22 cellular contexts compared by ENCODE assay signal in the genomic region with DNA sequence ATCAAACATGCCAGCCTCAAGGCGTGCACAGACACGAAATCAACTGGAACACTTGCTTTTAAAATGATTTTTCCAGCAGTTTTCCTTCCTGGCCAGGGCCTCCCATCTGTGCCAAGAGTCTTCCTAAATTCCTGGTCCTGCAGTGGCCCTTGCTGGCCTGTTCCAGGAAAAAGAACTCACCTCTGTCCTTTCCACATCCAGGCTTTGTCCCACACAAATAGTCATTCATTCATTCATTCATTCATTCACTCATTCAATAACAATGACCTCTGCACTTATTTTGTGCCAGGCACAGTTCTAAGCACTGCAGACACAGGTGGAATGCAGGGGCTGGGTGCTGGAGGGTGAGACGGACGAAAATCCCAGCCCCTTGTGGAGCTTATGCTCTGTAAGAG.
"Had no signal": no experiment of that assay in that cellular context is flagged by ENCODE, and none has a peak within 500 bp of the region (broad histone marks: within the 10 kb centered on the region; RNA-seq: fewer than 3 reads in every experiment).

No MANE protein-coding gene starts in this region.

- H3K36me3 Mint-ChIP-seq: activated CD4-positive, alpha-beta memory T cell treated with anti-CD3 and anti-CD28 coated beads for 36 hours; activated naive CD8-positive, alpha-beta T cell had no signal

- H3K4me2 ChIP-seq: SK-N-SH had no signal

- H3K4me3 ChIP-seq: cardiac muscle cell, SJCRH30 had no signal

- H3K27ac Mint-ChIP-seq: activated CD4-positive, alpha-beta memory T cell treated with anti-CD3 and anti-CD28 coated beads for 36 hours; activated CD4-positive, alpha-beta T cell treated with anti-CD3 and anti-CD28 coated beads, Interleukin-2, amount 10 ng/mL, durations not matched to agents 7 days and 5 days; activated naive CD4-positive, alpha-beta T cell treated with anti-CD3 and anti-CD28 coated beads for 36 hours; activated naive CD8-positive, alpha-beta T cell had no signal

- H3K27ac ChIP-seq: brain microvascular endothelial cell, cardiac muscle cell, SJCRH30, VCaP had no signal

- H3K4me1 Mint-ChIP-seq: activated CD4-positive, alpha-beta T cell treated with anti-CD3 and anti-CD28 coated beads, Interleukin-2, amount 10 ng/mL, durations not matched to agents 7 days and 5 days had no signal

- H3K4me1 ChIP-seq: SJCRH30 had no signal

- H3K4me3 Mint-ChIP-seq: activated CD4-positive, alpha-beta memory T cell treated with anti-CD3 and anti-CD28 coated beads for 36 hours; activated CD4-positive, alpha-beta T cell treated with anti-CD3 and anti-CD28 coated beads, Interleukin-2, amount 10 ng/mL, durations not matched to agents 7 days and 5 days; activated naive CD4-positive, alpha-beta T cell treated with anti-CD3 and anti-CD28 coated beads for 36 hours; activated naive CD8-positive, alpha-beta T cell; activated T-cell treated with anti-CD3 and anti-CD28 coated beads, Interleukin-2, amount 50 U/mL, for 4 hours had no signal

- H3K9me3 ChIP-seq: SJCRH30, SK-N-SH had no signal

- DNase-seq: activated CD4-positive, alpha-beta memory T cell treated with anti-CD3 and anti-CD28 coated beads for 36 hours; activated CD4-positive, alpha-beta T cell treated with anti-CD3 and anti-CD28 coated beads, Interleukin-2, amount 10 ng/mL, durations not matched to agents 7 days and 5 days; activated CD4-positive, CD25-positive, alpha-beta regulatory T cell; activated CD8-positive, alpha-beta memory T cell treated with anti-CD3 and anti-CD28 coated beads for 24 hours; activated gamma-delta T cell; activated naive CD4-positive, alpha-beta T cell treated with anti-CD3 and anti-CD28 coated beads for 36 hours; activated T-cell treated with anti-CD3 and anti-CD28 coated beads, Interleukin-2, amount 50 U/mL, for 4 hours; brain microvascular endothelial cell; KG1; NCI-H1048; NCI-H146; NCI-H2029; NCI-H2107; NCI-H226; NCI-H510A treated with DMSO at 0.1 percent for 48 hours; Right ventricle myocardium superior; SJCRH30; SK-N-SH; T-helper 1 cell had no signal

- H3K27me3 ChIP-seq: cardiac muscle cell had no signal

- H3K36me3 ChIP-seq: brain microvascular endothelial cell, cardiac muscle cell, SJCRH30 had no signal

- H3K9ac ChIP-seq: SK-N-SH had no signal

- H3K9me3 Mint-ChIP-seq: activated CD4-positive, alpha-beta memory T cell treated with anti-CD3 and anti-CD28 coated beads for 36 hours; activated CD4-positive, alpha-beta T cell treated with anti-CD3 and anti-CD28 coated beads, Interleukin-2, amount 10 ng/mL, durations not matched to agents 7 days and 5 days; activated naive CD4-positive, alpha-beta T cell treated with anti-CD3 and anti-CD28 coated beads for 36 hours; activated T-cell treated with anti-CD3 and anti-CD28 coated beads, Interleukin-2, amount 50 U/mL, for 4 hours had no signal

- ATAC-seq: activated T-cell treated with anti-CD3 and anti-CD28 coated beads, Interleukin-2, amount 50 U/mL, for 4 hours had no signal
